32 cellular contexts compared by ENCODE assay signal in the genomic region with DNA sequence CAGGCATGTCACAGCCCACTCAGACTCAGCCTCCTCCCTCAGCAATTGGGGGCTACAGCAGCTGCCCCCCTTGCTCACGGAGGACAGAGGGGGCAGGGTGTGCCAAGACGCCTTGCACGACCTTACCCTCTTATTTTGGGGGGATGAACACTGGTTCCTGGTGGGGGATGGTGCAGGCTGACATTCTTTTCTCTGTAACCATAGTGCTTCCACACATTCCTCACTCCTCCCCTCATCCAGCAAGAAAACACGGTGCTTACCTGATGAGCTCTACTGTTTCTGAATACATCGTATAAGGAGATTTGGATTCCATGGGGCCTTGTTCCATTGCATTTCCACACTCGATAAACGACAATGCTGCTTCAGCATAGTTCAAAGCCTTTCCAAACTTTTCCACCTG.
"Had no signal": no experiment of that assay in that cellular context is flagged by ENCODE, and none has a peak within 500 bp of the region (broad histone marks: within the 10 kb centered on the region; RNA-seq: fewer than 3 reads in every experiment).

No MANE protein-coding gene starts in this region.

- H3K9me3 ChIP-seq: esophagus squamous epithelium had no signal

- H3K4me1 Mint-ChIP-seq: activated CD4-positive, alpha-beta memory T cell treated with anti-CD3 and anti-CD28 coated beads, Interleukin-2, amount 10 ng/mL, durations not matched to agents 7 days and 5 days; activated CD4-positive, alpha-beta T cell treated with anti-CD3 and anti-CD28 coated beads, Interleukin-2, amount 10 ng/mL, durations not matched to agents 7 days and 5 days; central memory CD8-positive, alpha-beta T cell had no signal

- H3K9me3 Mint-ChIP-seq: activated CD4-positive, alpha-beta memory T cell treated with anti-CD3 and anti-CD28 coated beads, Interleukin-2, amount 10 ng/mL, durations not matched to agents 7 days and 5 days; activated CD4-positive, alpha-beta T cell treated with anti-CD3 and anti-CD28 coated beads, Interleukin-2, amount 10 ng/mL, durations not matched to agents 7 days and 5 days; activated T-cell treated with anti-CD3 and anti-CD28 coated beads, Interleukin-2, amount 50 U/mL, for 24 hours; activated T-cell treated with anti-CD3 and anti-CD28 coated beads, Interleukin-2, amount 50 U/mL, for 72 hours; central memory CD8-positive, alpha-beta T cell; effector memory CD8-positive, alpha-beta T cell had no signal

- H3K27ac ChIP-seq: brain microvascular endothelial cell, epithelial cell of prostate, esophagus squamous epithelium had no signal

- H3K27ac Mint-ChIP-seq: activated CD4-positive, alpha-beta memory T cell treated with anti-CD3 and anti-CD28 coated beads, Interleukin-2, amount 10 ng/mL, durations not matched to agents 7 days and 5 days; activated CD4-positive, alpha-beta T cell treated with anti-CD3 and anti-CD28 coated beads, Interleukin-2, amount 10 ng/mL, durations not matched to agents 7 days and 5 days; activated naive CD8-positive, alpha-beta T cell; activated T-cell treated with anti-CD3 and anti-CD28 coated beads, Interleukin-2, amount 50 U/mL, for 24 hours; activated T-cell treated with anti-CD3 and anti-CD28 coated beads, Interleukin-2, amount 50 U/mL, for 72 hours; effector memory CD8-positive, alpha-beta T cell had no signal

- H3K36me3 Mint-ChIP-seq: activated naive CD8-positive, alpha-beta T cell had no signal

- H3K36me3 ChIP-seq: brain microvascular endothelial cell, esophagus squamous epithelium had no signal

- DNase-seq: activated CD4-positive, alpha-beta memory T cell treated with anti-CD3 and anti-CD28 coated beads, Interleukin-2, amount 10 ng/mL, durations not matched to agents 7 days and 5 days; activated CD4-positive, alpha-beta T cell treated with anti-CD3 and anti-CD28 coated beads for 1 hour; activated CD4-positive, alpha-beta T cell treated with anti-CD3 and anti-CD28 coated beads for 4 hours; activated CD4-positive, alpha-beta T cell treated with anti-CD3 and anti-CD28 coated beads, Interleukin-2, amount 10 ng/mL, durations not matched to agents 7 days and 5 days; activated CD4-positive, alpha-beta T cell treated with anti-CD3 and anti-CD28 coated beads, Interleukin-2, amount 50 U/mL, for 4 hours; activated CD8-positive, alpha-beta memory T cell treated with anti-CD3 and anti-CD28 coated beads, Interleukin-2, amount 50 U/mL, for 48 hours; activated effector memory CD4-positive, alpha-beta T cell treated with Interleukin-2 at 50 U/mL for 16 hours; activated gamma-delta T cell treated with Interleukin-2 at 50 U/mL for 16 hours; activated naive CD4-positive, alpha-beta T cell treated with anti-CD3 and anti-CD28 coated beads, Interleukin-2, amount 50 U/mL, for 16 hours; activated naive CD4-positive, alpha-beta T cell treated with Interleukin-2 at 50 U/mL for 16 hours; activated T-cell treated with anti-CD3 and anti-CD28 coated beads for 4 hours; activated T-cell treated with anti-CD3 and anti-CD28 coated beads, Interleukin-2, amount 50 U/mL, for 24 hours; activated T-cell treated with anti-CD3 and anti-CD28 coated beads, Interleukin-2, amount 50 U/mL, for 72 hours; amniotic stem cell; anterior cingulate cortex; brain microvascular endothelial cell; cortex of kidney; dermis blood vessel endothelial cell; effector CD4-positive, alpha-beta T cell; effector memory CD8-positive, alpha-beta T cell; esophagus squamous epithelium; head of caudate nucleus; T-helper 2 cell had no signal

- H3K4me1 ChIP-seq: esophagus squamous epithelium had no signal

- H3K27me3 ChIP-seq: brain microvascular endothelial cell, esophagus squamous epithelium had no signal

- H3K4me3 ChIP-seq: esophagus squamous epithelium had no signal

- H3K27me3 Mint-ChIP-seq: activated CD4-positive, alpha-beta memory T cell treated with anti-CD3 and anti-CD28 coated beads, Interleukin-2, amount 10 ng/mL, durations not matched to agents 7 days and 5 days; activated CD4-positive, alpha-beta T cell treated with anti-CD3 and anti-CD28 coated beads, Interleukin-2, amount 10 ng/mL, durations not matched to agents 7 days and 5 days; activated naive CD8-positive, alpha-beta T cell; activated T-cell treated with anti-CD3 and anti-CD28 coated beads, Interleukin-2, amount 50 U/mL, for 24 hours; central memory CD8-positive, alpha-beta T cell had no signal

- H3K4me3 Mint-ChIP-seq: activated CD4-positive, alpha-beta memory T cell treated with anti-CD3 and anti-CD28 coated beads, Interleukin-2, amount 10 ng/mL, durations not matched to agents 7 days and 5 days; activated CD4-positive, alpha-beta T cell treated with anti-CD3 and anti-CD28 coated beads, Interleukin-2, amount 10 ng/mL, durations not matched to agents 7 days and 5 days; activated naive CD8-positive, alpha-beta T cell; activated T-cell treated with anti-CD3 and anti-CD28 coated beads, Interleukin-2, amount 50 U/mL, for 24 hours; activated T-cell treated with anti-CD3 and anti-CD28 coated beads, Interleukin-2, amount 50 U/mL, for 72 hours; central memory CD8-positive, alpha-beta T cell; effector memory CD8-positive, alpha-beta T cell had no signal

- FAIRE-seq: astrocyte, bronchial epithelial cell, colon, endometrium, endothelial cell of umbilical vein, frontal cortex had no signal
